Comparison of ENCODE assay signal across 19 cellular contexts in the genomic region with DNA sequence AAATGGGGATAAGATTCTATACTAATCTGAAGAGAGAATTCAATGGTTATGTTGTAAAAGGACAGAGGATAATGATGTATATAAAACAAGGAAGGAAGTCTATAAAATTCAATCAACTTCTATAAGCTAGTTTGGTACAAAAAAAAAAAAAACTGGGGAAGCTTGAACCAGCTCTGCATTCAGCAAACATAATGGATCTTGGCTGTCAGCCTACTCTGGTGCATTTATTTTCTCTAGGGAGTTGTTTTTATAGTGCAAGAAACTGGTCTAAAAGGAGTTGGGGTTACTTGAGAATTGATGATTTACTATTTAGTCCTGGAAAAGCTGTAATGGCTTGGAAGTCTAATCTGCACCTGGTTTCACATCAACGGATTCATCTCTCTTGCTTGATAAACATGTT.
DNase-seq lines count a peak whose midpoint lies in the region; ATAC-seq and FAIRE-seq lines count a peak whose summit lies in the region.
"Had no signal": no experiment of that assay in that cellular context is flagged by ENCODE, and none has a peak within 500 bp of the region (broad histone marks: within the 10 kb centered on the region; RNA-seq: fewer than 3 reads in every experiment).

No MANE protein-coding gene starts in this region.

- WGBS in small intestine, 3 donors = 48 to 57% (median 52%) methylated on average over 1 of the region's 1 CpG

- H3K36me3 ChIP-seq in small intestine (ENCODE audit: control insufficient read depth in 2 of 2, insufficient read depth in 2 of 2, low read length in 2 of 2) = no peaks in the 10 kb centered on the region
- H3K36me3 ChIP-seq: BE2C, MG63, SJCRH30 had no signal

- H3K4me3 ChIP-seq in small intestine (ENCODE audit: low read depth in 1 of 2, low read length in 2 of 2) = no peak overlapping the region
- H3K4me3 ChIP-seq: K562, MG63, SJCRH30 had no signal

- no peak overlapping the region for H3K27ac ChIP-seq in small intestine (ENCODE audit: low read depth in 1 of 2, low read length in 1 of 2)
- H3K27ac ChIP-seq: HL-60, SJCRH30 had no signal

- H3K27me3 ChIP-seq in small intestine (ENCODE audit: control insufficient read depth in 2 of 2, insufficient read depth in 2 of 2, low read length in 2 of 2) = no peaks in the 10 kb centered on the region
- H3K27me3 ChIP-seq: BE2C, MG63, SJCRH30 had no signal

- no peak for ATAC-seq in HG03571 (IDR thresholded peaks at IDR 0.05; ENCODE audit: unreplicated experiment)
- ATAC-seq: HepG2, K562 had no signal

- FAIRE-seq in small intestine (lab: Jason Lieb, UNC) = no peak
- FAIRE-seq: G401.6, HepG2, K562, RCC 7860 had no signal

- no peaks in the 10 kb centered on the region for H3K4me1 ChIP-seq in small intestine (ENCODE audit: control insufficient read depth in 2 of 2, insufficient read depth in 1 of 2, low read depth in 1 of 2, low read length in 1 of 2)
- H3K4me1 ChIP-seq: SJCRH30 had no signal

- no peaks in the 10 kb centered on the region for H3K9me3 ChIP-seq in small intestine (ENCODE audit: control insufficient read depth, low read depth)
- H3K9me3 ChIP-seq: BE2C, MG63 had no signal

- peak; percentile 59 for DNase-seq in NCI-H748 (lab: John Stamatoyannopoulos, UW; ENCODE audit: unreplicated experiment)
- DNase-seq in NCI-H748 treated with DMSO at 0.1 percent for 48 hours (lab: John Stamatoyannopoulos, UW) = no peak
- DNase-seq in NCI-H128 (lab: John Stamatoyannopoulos, UW; ENCODE audit: unreplicated experiment) = peak; percentile 4
- DNase-seq in left kidney (ENCODE audit: low read depth, low spot score) = peak; percentile 16
- DNase-seq in small intestine = no peak
- DNase-seq in stimulated activated CD4-positive, alpha-beta T cell treated with anti-CD3 and anti-CD28 coated beads, Interleukin-4, amount 100 ng/mL, for 4 hours = no peak
- DNase-seq: BE2C, MG63, NCI-H2029 treated with DMSO at 0.1 percent for 48 hours, NCI-H446 treated with DMSO at 0.1 percent for 48 hours, NCI-H774, SJCRH30, T-helper 1 cell had no signal

Comparison
In these comparisons a context has a peak if more than half of its experiments do, and no peak if none do; other contexts are left out.
1. DNase-seq: peak in NCI-H748 (single experiment), NCI-H128 (single experiment) and left kidney (single experiment); none in NCI-H748 treated with DMSO at 0.1 percent for 48 hours (single experiment), small intestine (single experiment) and stimulated activated CD4-positive, alpha-beta T cell treated with anti-CD3 and anti-CD28 coated beads, Interleukin-4, amount 100 ng/mL, for 4 hours (0 of 2).